ENCODE assay signal across 8 cellular contexts in genomic region chr18:51196811-51197660, GRCh38. TPM values are rescaled to one million over a fixed set of nuclear protein-coding genes. Genes with fewer than 3 reads are reported as not detected.
DNase-seq lines count a peak whose midpoint lies in the region; ATAC-seq and TF ChIP-seq lines count a peak whose summit lies in the region.

No MANE protein-coding gene starts in this region.

- in situ Hi-C loops in HAP-1 (cut with MboI; ENCODE audit: low sequenced_read_pairs): loop anchor here (25.0 kb wide), 2 partner anchors 110 to 385 kb away; partner anchors contain the start of gene MRO

- no peaks in the 10 kb centered on the region for H3K27me3 Mint-ChIP-seq in activated CD4-positive, alpha-beta memory T cell treated with anti-CD3 and anti-CD28 coated beads, Interleukin-2, amount 10 ng/mL, durations not matched to agents 7 days and 5 days

- TF ChIP-seq EP300 in tibial nerve (IDR thresholded peaks at IDR 0.05): no peak

- WGBS in tibial nerve, 2 donors: 0 to 1% methylated on average over 35 to 83 of the region's 102 CpGs

- H3K27me3 ChIP-seq in HAP-1 (ENCODE audit: low read depth) (no peaks in the 10 kb centered on the region), muscle layer of duodenum (ENCODE audit: low read depth, low read length) (no peaks in the 10 kb centered on the region), tibial nerve (no peaks in the 10 kb centered on the region)

- H3K4me1 Mint-ChIP-seq in activated CD4-positive, alpha-beta memory T cell treated with anti-CD3 and anti-CD28 coated beads, Interleukin-2, amount 10 ng/mL, durations not matched to agents 7 days and 5 days: peaks cover 33% of the 10 kb centered on the region

- ATAC-seq in esophagus mucosa: peak; percentile 10

- DNase-seq in NCI-H2107 (lab: John Stamatoyannopoulos, UW): peak; percentile 25
- DNase-seq in NCI-H2107 treated with DMSO at 0.1 percent for 48 hours (lab: John Stamatoyannopoulos, UW; ENCODE audit: unreplicated experiment): no peak
- peak in 1 of 2 experiments; percentile 48 for DNase-seq in HAP-1 (ENCODE audit: low spot score in 2 of 2)
- peak; percentile 11 for DNase-seq in MV-4-11 (lab: John Stamatoyannopoulos, UW)
- peak; percentile 55 for DNase-seq in activated CD4-positive, alpha-beta memory T cell treated with anti-CD3 and anti-CD28 coated beads, Interleukin-2, amount 10 ng/mL, durations not matched to agents 7 days and 5 days
- DNase-seq in tibial nerve (ENCODE audit: low spot score in 2 of 2): peak in 1 of 2 donors; percentile 22

- peaks cover 19% of the 10 kb centered on the region for H3K4me1 ChIP-seq in HAP-1
- peaks cover 15 to 27% of the 10 kb centered on the region in 2 donors for H3K4me1 ChIP-seq in muscle layer of duodenum (ENCODE audit: control insufficient read depth in 1 of 2, insufficient read depth in 2 of 2, low read length in 2 of 2)
- H3K4me1 ChIP-seq in tibial nerve: peaks cover 0 to 40% (median 27%) of the 10 kb centered on the region in 4 donors

- POLR2A ChIA-PET in activated CD4-positive, alpha-beta memory T cell treated with anti-CD3 and anti-CD28 coated beads, Interleukin-2, amount 10 ng/mL, durations not matched to agents 7 days and 5 days (lab: Charles Lee): interaction anchor here (0.6 to 8.5 kb wide), 22 partner anchors 7 to 318 kb away, joined by 3 to 87 read pairs (median 6); partner anchors contain the start of genes ELAC1, ME2 and SMAD4

- H3K27ac ChIP-seq in muscle layer of duodenum (ENCODE audit: low read length) (peak overlapping the region; percentile 89), tibial nerve (peak overlapping the region; percentile 90 to 99 (median 98))

- H3K4me3 Mint-ChIP-seq in activated CD4-positive, alpha-beta memory T cell treated with anti-CD3 and anti-CD28 coated beads, Interleukin-2, amount 10 ng/mL, durations not matched to agents 7 days and 5 days: peak overlapping the region; percentile 89

- TF ChIP-seq CTCF in tibial nerve (IDR thresholded peaks at IDR 0.05): no peak

- H3K9me3 ChIP-seq in HAP-1: peaks cover 3% of the 10 kb centered on the region
- H3K9me3 ChIP-seq in muscle layer of duodenum (ENCODE audit: control insufficient read depth in 1 of 2, low read length in 2 of 2): no peaks in the 10 kb centered on the region
- H3K9me3 ChIP-seq in tibial nerve: peaks cover 0 to 3% (median 0%) of the 10 kb centered on the region in 4 donors

- H3K36me3 Mint-ChIP-seq in activated CD4-positive, alpha-beta memory T cell treated with anti-CD3 and anti-CD28 coated beads, Interleukin-2, amount 10 ng/mL, durations not matched to agents 7 days and 5 days (ENCODE audit: low read depth): peaks cover 17% of the 10 kb centered on the region

- no peak for TF ChIP-seq POLR2A in tibial nerve (IDR thresholded peaks at IDR 0.05)

- CTCF ChIA-PET in activated CD4-positive, alpha-beta memory T cell treated with anti-CD3 and anti-CD28 coated beads, Interleukin-2, amount 10 ng/mL, durations not matched to agents 7 days and 5 days (lab: Charles Lee): interaction anchor here (0.6 to 2.0 kb wide), 10 partner anchors 10 to 87 kb away, joined by 3 to 7 read pairs (median 4); no protein-coding TSS in a partner anchor

- H3K4me3 ChIP-seq in HAP-1 (peak overlapping the region; percentile 68), muscle layer of duodenum (ENCODE audit: low read depth in 1 of 2, low read length in 2 of 2) (peak overlapping the region; percentile 90 to 92), tibial nerve (peak overlapping the region; percentile 55 to 87 (median 80))

- H3K36me3 ChIP-seq in HAP-1 (replicated peaks): 0 out of 2 replicates have a peak, but pooled peaks cover 3% of the 10 kb centered on the region
- H3K36me3 ChIP-seq in muscle layer of duodenum (ENCODE audit: control insufficient read depth in 1 of 2, insufficient read depth in 2 of 2, low read length in 2 of 2): no peaks in the 10 kb centered on the region
- peaks cover 0 to 2% (median 0%) of the 10 kb centered on the region in 3 donors for H3K36me3 ChIP-seq in tibial nerve

- no peaks in the 10 kb centered on the region for H3K9me3 Mint-ChIP-seq in activated CD4-positive, alpha-beta memory T cell treated with anti-CD3 and anti-CD28 coated beads, Interleukin-2, amount 10 ng/mL, durations not matched to agents 7 days and 5 days

- peak overlapping the region; percentile 97 for H3K27ac Mint-ChIP-seq in activated CD4-positive, alpha-beta memory T cell treated with anti-CD3 and anti-CD28 coated beads, Interleukin-2, amount 10 ng/mL, durations not matched to agents 7 days and 5 days

RNA-seq across cellular contexts. Expression of gene MEX3C, which starts 0.4 kb away (rescaled TPM):
- total RNA-seq in activated CD4-positive, alpha-beta memory T cell treated with anti-CD3 and anti-CD28 coated beads, Interleukin-2, amount 10 ng/mL, durations not matched to agents 7 days and 5 days: 10 to 100 TPM; 55.4 to 62.6 TPM
- total RNA-seq in esophagus mucosa: 19.4 TPM
- total RNA-seq in tibial nerve: 10 to 100 TPM; 24.0 to 32.8 (median 28.5) TPM
